1 cellular context compared by ENCODE assay signal in the genomic region with DNA sequence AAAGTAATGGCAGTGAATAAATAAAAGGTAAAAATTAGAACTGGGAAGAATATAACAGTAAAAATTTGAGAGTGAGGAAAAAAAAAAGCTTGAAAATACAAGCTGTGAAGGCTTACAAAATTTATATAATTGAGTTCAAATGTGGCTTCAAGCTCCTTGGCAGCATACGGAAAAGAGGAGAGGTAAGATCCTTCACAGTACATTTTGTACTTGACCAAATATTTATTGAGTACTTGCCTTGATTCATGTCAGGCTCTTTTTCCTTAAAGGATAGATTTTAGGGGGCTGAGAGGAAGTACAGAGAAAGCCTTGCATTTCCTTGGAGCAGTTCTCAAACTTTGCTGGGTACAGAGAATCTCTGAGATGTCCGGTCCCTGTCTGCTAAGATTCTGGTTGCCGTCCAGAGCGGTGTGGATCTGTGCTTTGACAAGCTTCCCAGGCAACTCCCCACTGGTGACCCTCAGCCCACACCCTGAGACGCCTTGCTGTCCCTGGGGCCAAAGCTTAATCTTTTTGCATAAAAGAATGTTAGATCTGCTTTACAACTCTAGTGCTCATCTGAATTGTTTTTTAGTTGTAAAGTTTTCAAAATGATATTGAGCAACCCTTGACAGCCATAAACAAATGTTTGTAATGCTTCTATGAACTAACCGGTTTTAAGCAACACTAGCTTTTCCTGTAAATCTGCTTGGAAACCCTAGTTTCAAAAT.
TF ChIP-seq lines count a peak whose summit lies in the region.

No MANE protein-coding gene starts in this region.

TF ChIP-seq in GM23338, 12 proteins besides CTCF, POLR2A, EP300 and RAD21 (continued from another document):
- TF ChIP-seq ZNF462 (CRISPR knock-in tag; IDR thresholded peaks at IDR 0.05) (no peak), ZNF114 (CRISPR knock-in tag; IDR thresholded peaks at IDR 0.05) (no peak), NANOG (IDR thresholded peaks at IDR 0.05; ENCODE audit: borderline replicate concordance) (no peak), EZH2phosphoT487 (IDR thresholded peaks at IDR 0.05; ENCODE audit: unreplicated experiment) (no peak), STAT1 (IDR thresholded peaks at IDR 0.05; ENCODE audit: unreplicated experiment) (no peak), JUNB (IDR thresholded peaks at IDR 0.05; ENCODE audit: unreplicated experiment) (no peak)
TF ChIP-seq in GM23338: peak in this region for 0.
